Comparison of ENCODE assay signal across 19 cellular contexts in genomic region chr17:9206989-9207317, GRCh38.
A peak's percentile ranks its signal among the peaks of the same experiment; 100 is the strongest.
DNase-seq lines count a peak whose midpoint lies in the region; ATAC-seq and TF ChIP-seq lines count a peak whose summit lies in the region.
"Had no signal": no experiment of that assay in that cellular context is flagged by ENCODE, and none has a peak within 500 bp of the region (broad histone marks: within the 10 kb centered on the region; RNA-seq: fewer than 3 reads in every experiment).

No MANE protein-coding gene starts in this region.

- no peaks in the 10 kb centered on the region for H3K79me2 ChIP-seq in hepatocyte

- peak overlapping the region; percentile 48 for H3K4me2 ChIP-seq in hepatocyte

- TF ChIP-seq EP300 in sigmoid colon (IDR thresholded peaks at IDR 0.05): no peak

- intact Hi-C loops in sigmoid colon (cut with DNase I): no loop called here

- TF ChIP-seq CTCF in C4-2B (conservative IDR thresholded peaks at IDR 0.05): no peak
- no peak for TF ChIP-seq CTCF in hepatocyte (IDR thresholded peaks at IDR 0.05; ENCODE audit: poor library complexity)
- no peak for TF ChIP-seq CTCF in sigmoid colon (IDR thresholded peaks at IDR 0.05)

- ATAC-seq in HG03469 (IDR thresholded peaks at IDR 0.05; ENCODE audit: unreplicated experiment): no peak
- ATAC-seq in HG03159 (IDR thresholded peaks at IDR 0.05; ENCODE audit: unreplicated experiment): no peak
- ATAC-seq: GM12878; stimulated activated memory B cell treated with anti-CD40 and anti-IgM and Interleukin-4, amounts not matched to agents 10 μg/mL and 1 μg/mL and 100 μg/mL, for 72 hours had no signal

- no peaks in the 10 kb centered on the region for H3K36me3 ChIP-seq in hepatocyte (replicated peaks; ENCODE audit: insufficient read depth, low read depth)
- no peaks in the 10 kb centered on the region for H3K36me3 ChIP-seq in sigmoid colon

- H3K4me3 ChIP-seq in hepatocyte (no peak overlapping the region), sigmoid colon (peak overlapping the region in 1 of 4 donors; percentile 8)
- H3K4me3 ChIP-seq: GM12878, SK-N-MC, skin epidermis had no signal

- peaks cover 12% of the 10 kb centered on the region for H3K4me1 ChIP-seq in hepatocyte (ENCODE audit: insufficient read depth)
- peaks cover 0 to 19% (median 7%) of the 10 kb centered on the region in 4 donors for H3K4me1 ChIP-seq in sigmoid colon

- peak overlapping the region; percentile 9 for H2AFZ ChIP-seq in hepatocyte

- DNase-seq in NCI-H748 treated with DMSO at 0.1 percent for 48 hours (lab: John Stamatoyannopoulos, UW): peak; percentile 14
- DNase-seq in hepatocyte (ENCODE audit: low spot score): peak; percentile 41
- DNase-seq in sigmoid colon: no peak
- no peak for DNase-seq in stimulated activated CD4-positive, alpha-beta T cell treated with anti-CD3 and anti-CD28 coated beads, Interleukin-2, amount 100 ng/mL, for 24 hours
- DNase-seq in NCI-H2107 treated with DMSO at 0.1 percent for 48 hours (lab: John Stamatoyannopoulos, UW; ENCODE audit: unreplicated experiment): no peak
- DNase-seq: activated CD4-positive, alpha-beta T cell treated with anti-CD3 and anti-CD28 coated beads for 48 hours; activated CD8-positive, alpha-beta memory T cell treated with anti-CD3 and anti-CD28 coated beads, Interleukin-2, amount 50 U/mL, for 48 hours; activated naive CD4-positive, alpha-beta T cell; cortex of kidney; glutamatergic neuron; NCI-H1694 treated with DMSO at 0.1 percent for 48 hours; occipital lobe had no signal

- TF ChIP-seq POLR2A in sigmoid colon (IDR thresholded peaks at IDR 0.05): no peak

- no peaks in the 10 kb centered on the region for H4K20me1 ChIP-seq in hepatocyte (ENCODE audit: insufficient read depth, poor library complexity, severe bottlenecking)

- peak overlapping the region; percentile 42 for H3K27ac ChIP-seq in C4-2B
- peak overlapping the region; percentile 23 for H3K27ac ChIP-seq in hepatocyte
- H3K27ac ChIP-seq in sigmoid colon: peak overlapping the region; percentile 21 to 31 (median 30)
- H3K27ac ChIP-seq: SK-N-MC had no signal

- H3K9me2 ChIP-seq in hepatocyte (replicated peaks; ENCODE audit: insufficient read depth): no peaks in the 10 kb centered on the region

- H3K9me3 ChIP-seq in hepatocyte (ENCODE audit: low read depth) (no peaks in the 10 kb centered on the region), sigmoid colon (no peaks in the 10 kb centered on the region)

- WGBS in hepatocyte (ENCODE audit: low lambda C conversion rate, missing lambda C conversion rate): 21% methylated on average over 8 of the region's 8 CpGs
- 14 to 50% methylated on average over 8 of the region's 8 CpGs for WGBS in sigmoid colon, 2 donors

- H3K27me3 ChIP-seq in hepatocyte (no peaks in the 10 kb centered on the region), sigmoid colon (no peaks in the 10 kb centered on the region)

Comparison
In these comparisons a context has a peak if more than half of its experiments do, and no peak if none do; other contexts are left out.
1. DNase-seq: peak in NCI-H748 treated with DMSO at 0.1 percent for 48 hours (single experiment) and hepatocyte (single experiment); none in sigmoid colon (single experiment), stimulated activated CD4-positive, alpha-beta T cell treated with anti-CD3 and anti-CD28 coated beads, Interleukin-2, amount 100 ng/mL, for 24 hours (0 of 2) and NCI-H2107 treated with DMSO at 0.1 percent for 48 hours (single experiment).
2. Peak in every context shown above with its lines, with median percentiles within 50 percentile points of each other: H3K27ac ChIP-seq.